ENCODE assay signal across 8 cellular contexts in the genomic region with DNA sequence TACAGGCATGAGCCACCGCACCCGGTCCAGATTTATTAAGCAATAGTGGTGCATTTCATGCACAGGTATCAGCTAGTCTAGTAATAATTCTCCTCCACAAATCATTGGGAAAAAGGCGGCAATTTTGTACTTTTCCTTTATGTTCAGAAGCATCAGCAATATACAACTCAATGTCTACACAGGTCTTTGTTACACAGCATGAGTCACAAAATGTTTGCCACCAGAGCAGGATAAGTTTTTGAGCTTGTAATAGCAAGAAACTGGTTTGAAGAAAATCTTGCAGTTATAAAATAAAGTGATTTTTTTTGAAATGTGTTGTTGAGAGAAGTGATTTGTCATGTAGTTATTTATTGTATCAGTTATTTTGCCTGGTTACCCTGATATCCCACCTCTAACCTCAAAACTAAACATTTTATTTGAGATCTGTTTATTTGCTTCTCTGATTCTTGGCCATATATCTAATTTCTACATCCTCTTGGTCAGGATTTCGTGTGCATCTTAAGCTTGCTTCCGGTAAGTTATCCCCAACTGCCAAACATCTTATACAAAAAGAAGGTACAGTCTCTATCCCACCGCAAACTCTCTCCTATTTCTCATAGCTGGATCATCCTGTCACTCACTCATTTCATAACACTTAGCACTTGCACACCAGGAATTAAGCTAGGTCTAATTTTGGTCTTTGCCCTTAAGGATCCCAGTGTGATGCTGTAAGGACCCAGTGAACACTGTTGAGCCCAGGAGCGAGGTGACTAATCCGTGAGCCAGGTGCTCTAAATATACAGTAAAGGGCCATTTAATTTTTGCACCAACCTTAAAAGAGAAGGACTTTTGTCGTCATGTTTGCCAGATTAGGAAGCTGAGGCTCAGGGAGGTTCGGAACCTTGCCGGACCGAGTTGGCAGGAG. TPM values are rescaled to one million over a fixed set of nuclear protein-coding genes. Genes with fewer than 3 reads are reported as not detected.
DNase-seq lines count a peak whose midpoint lies in the region; ATAC-seq and TF ChIP-seq lines count a peak whose summit lies in the region.

No MANE protein-coding gene starts in this region.

- H3K4me3 ChIP-seq in RWPE2 (ENCODE audit: severe bottlenecking) (peak overlapping the region; percentile 32), fibroblast of the aortic adventitia (ENCODE audit: low read depth, low read length) (peak overlapping the region; percentile 69), smooth muscle cell (peak overlapping the region; percentile 44)

- no peaks in the 10 kb centered on the region for H3F3A ChIP-seq in smooth muscle cell (ENCODE audit: low read depth)

- H4K20me1 ChIP-seq in smooth muscle cell (ENCODE audit: low read depth): no peaks in the 10 kb centered on the region

- ATAC-seq in activated CD8-positive, alpha-beta memory T cell treated with anti-CD3 and anti-CD28 coated beads, Interleukin-2, amount 10 ng/mL, durations not matched to agents 7 days and 5 days: no peak
- peak; percentile 23; the same call in 2 of the 3 replicates for ATAC-seq in RWPE2 (ENCODE audit: low read depth)
- no peak for ATAC-seq in HG03520 (IDR thresholded peaks at IDR 0.05; ENCODE audit: unreplicated experiment)

- peak overlapping the region; percentile 87 for H3K27ac Mint-ChIP-seq in activated CD8-positive, alpha-beta memory T cell treated with anti-CD3 and anti-CD28 coated beads, Interleukin-2, amount 10 ng/mL, durations not matched to agents 7 days and 5 days

- H3K9ac ChIP-seq in smooth muscle cell (ENCODE audit: low read depth): no peak overlapping the region

- no peak for TF ChIP-seq CTCF in RWPE2 (IDR thresholded peaks at IDR 0.05; ENCODE audit: poor library complexity, severe bottlenecking)
- TF ChIP-seq CTCF in fibroblast of the aortic adventitia (IDR thresholded peaks at IDR 0.05; ENCODE audit: insufficient read depth, low read length): no peak
- no peak for TF ChIP-seq CTCF in smooth muscle cell (IDR thresholded peaks at IDR 0.05; ENCODE audit: borderline replicate concordance, insufficient read depth, poor library complexity, severe bottlenecking)

- peak overlapping the region; percentile 87 for H3K4me3 Mint-ChIP-seq in activated CD8-positive, alpha-beta memory T cell treated with anti-CD3 and anti-CD28 coated beads, Interleukin-2, amount 10 ng/mL, durations not matched to agents 7 days and 5 days

- no peaks in the 10 kb centered on the region for H3K27me3 Mint-ChIP-seq in activated CD8-positive, alpha-beta memory T cell treated with anti-CD3 and anti-CD28 coated beads, Interleukin-2, amount 10 ng/mL, durations not matched to agents 7 days and 5 days

- H3K27me3 ChIP-seq in RWPE2 (ENCODE audit: insufficient read depth, poor library complexity, severe bottlenecking) (peaks cover 49% of the 10 kb centered on the region), smooth muscle cell (ENCODE audit: low read depth) (peaks cover 65% of the 10 kb centered on the region)

- H3K36me3 ChIP-seq in RWPE2 (ENCODE audit: low read depth) (no peaks in the 10 kb centered on the region), smooth muscle cell (ENCODE audit: low read depth) (no peaks in the 10 kb centered on the region)

- no peak for DNase-seq in activated CD8-positive, alpha-beta memory T cell treated with anti-CD3 and anti-CD28 coated beads, Interleukin-2, amount 10 ng/mL, durations not matched to agents 7 days and 5 days
- DNase-seq in activated CD8-positive, alpha-beta memory T cell treated with anti-CD3 and anti-CD28 coated beads, Interleukin-2, amount 50 U/mL, for 4 hours: no peak
- DNase-seq in RWPE2 (ENCODE audit: low spot score) (no peak), fibroblast of the aortic adventitia (ENCODE audit: low read depth) (no peak), smooth muscle cell (lab: John Stamatoyannopoulos, UW; ENCODE audit: unreplicated experiment) (no peak), hypothalamus (lab: John Stamatoyannopoulos, UW) (no peak), GOT3 (lab: John Stamatoyannopoulos, UW) (no peak)

- peak overlapping the region; percentile 92 for H3K4me2 ChIP-seq in smooth muscle cell

- peak overlapping the region; percentile 53 for H2AFZ ChIP-seq in smooth muscle cell (ENCODE audit: low read depth)

- H3K79me2 ChIP-seq in smooth muscle cell (ENCODE audit: low read depth): no peaks in the 10 kb centered on the region

- 46% methylated on average over 12 of the region's 12 CpGs for WGBS in smooth muscle cell (ENCODE audit: low lambda C conversion rate)

- peaks cover 18% of the 10 kb centered on the region for H3K36me3 Mint-ChIP-seq in activated CD8-positive, alpha-beta memory T cell treated with anti-CD3 and anti-CD28 coated beads, Interleukin-2, amount 10 ng/mL, durations not matched to agents 7 days and 5 days

- no peaks in the 10 kb centered on the region for H3K9me3 Mint-ChIP-seq in activated CD8-positive, alpha-beta memory T cell treated with anti-CD3 and anti-CD28 coated beads, Interleukin-2, amount 10 ng/mL, durations not matched to agents 7 days and 5 days (ENCODE audit: low read depth)

- H3K9me3 ChIP-seq in RWPE2 (ENCODE audit: severe bottlenecking): no peaks in the 10 kb centered on the region
- no peaks in the 10 kb centered on the region for H3K9me3 ChIP-seq in smooth muscle cell (replicated peaks; ENCODE audit: low read depth)

- peaks cover 71% of the 10 kb centered on the region for H3K4me1 Mint-ChIP-seq in activated CD8-positive, alpha-beta memory T cell treated with anti-CD3 and anti-CD28 coated beads, Interleukin-2, amount 10 ng/mL, durations not matched to agents 7 days and 5 days

- H3K27ac ChIP-seq in RWPE2 (ENCODE audit: poor library complexity, severe bottlenecking) (no peak overlapping the region), smooth muscle cell (ENCODE audit: low read depth) (no peak overlapping the region)

- H3K4me1 ChIP-seq in RWPE2 (ENCODE audit: insufficient read depth, poor library complexity, severe bottlenecking): peaks cover 4% of the 10 kb centered on the region
- H3K4me1 ChIP-seq in smooth muscle cell (ENCODE audit: low read depth): peaks cover 12% of the 10 kb centered on the region

- CTCF ChIA-PET in activated CD8-positive, alpha-beta memory T cell treated with anti-CD3 and anti-CD28 coated beads, Interleukin-2, amount 10 ng/mL, durations not matched to agents 7 days and 5 days (lab: Charles Lee): interaction anchor here (1.0 to 4.5 kb wide), 12 partner anchors 10 to 189 kb away, joined by 3 to 35 read pairs (median 6); a partner anchor contains a TSS

RNA-seq across cellular contexts. Expression of a gene that starts 4.5 kb away (rescaled TPM):
- 10 to 100 TPM; 53.2 to 56.9 TPM for total RNA-seq in activated CD8-positive, alpha-beta memory T cell treated with anti-CD3 and anti-CD28 coated beads, Interleukin-2, amount 10 ng/mL, durations not matched to agents 7 days and 5 days
- 2.5 and 3.4 TPM in 2 replicates for total RNA-seq in fibroblast of the aortic adventitia (ENCODE audit: low replicate concordance)
- 3.3 and 3.5 TPM in 2 replicates for total RNA-seq in smooth muscle cell
- 4.3 and 6.0 TPM in 2 replicates for polyA plus RNA-seq in smooth muscle cell

RNA-seq across cellular contexts. Expression of a gene that starts 15.0 kb away (rescaled TPM):
- total RNA-seq in activated CD8-positive, alpha-beta memory T cell treated with anti-CD3 and anti-CD28 coated beads, Interleukin-2, amount 10 ng/mL, durations not matched to agents 7 days and 5 days: 100 to 1,000 TPM; 115 to 117 TPM
- total RNA-seq in fibroblast of the aortic adventitia (ENCODE audit: low replicate concordance): 0.57 and 18.7 TPM in 2 replicates
- total RNA-seq in smooth muscle cell: 4.5 and 6.2 TPM in 2 replicates
- 4.8 and 6.0 TPM in 2 replicates for polyA plus RNA-seq in smooth muscle cell

RNA-seq across cellular contexts. Expression of a gene that starts 15.2 kb away (rescaled TPM):
- 100 to 1,000 TPM; 170 to 182 TPM for total RNA-seq in activated CD8-positive, alpha-beta memory T cell treated with anti-CD3 and anti-CD28 coated beads, Interleukin-2, amount 10 ng/mL, durations not matched to agents 7 days and 5 days
- 28.0 and 39.3 TPM in 2 replicates for total RNA-seq in fibroblast of the aortic adventitia (ENCODE audit: low replicate concordance)
- total RNA-seq in smooth muscle cell: 49.1 and 49.5 TPM in 2 replicates
- polyA plus RNA-seq in smooth muscle cell: 54.1 and 57.6 TPM in 2 replicates

RNA-seq across cellular contexts. Expression of a gene that starts 54.6 kb away (rescaled TPM):
- 10 to 100 TPM; 67.0 to 76.8 TPM for total RNA-seq in activated CD8-positive, alpha-beta memory T cell treated with anti-CD3 and anti-CD28 coated beads, Interleukin-2, amount 10 ng/mL, durations not matched to agents 7 days and 5 days
- 71.8 and 183 TPM in 2 replicates for total RNA-seq in fibroblast of the aortic adventitia (ENCODE audit: low replicate concordance)
- total RNA-seq in smooth muscle cell: 48.6 and 59.8 TPM in 2 replicates
- 56.2 and 56.4 TPM in 2 replicates for polyA plus RNA-seq in smooth muscle cell

RNA-seq across cellular contexts. Expression of a gene that starts 54.8 kb away (rescaled TPM):
- 10 to 100 TPM; 32.7 to 36.9 TPM for total RNA-seq in activated CD8-positive, alpha-beta memory T cell treated with anti-CD3 and anti-CD28 coated beads, Interleukin-2, amount 10 ng/mL, durations not matched to agents 7 days and 5 days
- total RNA-seq in fibroblast of the aortic adventitia (ENCODE audit: low replicate concordance): 18.6 and 31.6 TPM in 2 replicates
- 18.7 and 21.9 TPM in 2 replicates for total RNA-seq in smooth muscle cell
- polyA plus RNA-seq in smooth muscle cell: 20.5 and 31.8 TPM in 2 replicates

Comparison
In these comparisons a context has a peak if more than half of its experiments do, and no peak if none do; other contexts are left out.
1. RNA of a gene that starts 4.5 kb away (total RNA-seq): 53.2 to 56.9 TPM in activated CD8-positive, alpha-beta memory T cell treated with anti-CD3 and anti-CD28 coated beads, Interleukin-2, amount 10 ng/mL, durations not matched to agents 7 days and 5 days; 3.3 to 3.5 TPM in smooth muscle cell and 2.5 to 3.4 TPM in fibroblast of the aortic adventitia; every median in the first group is over 10 times any median in the second.
2. Peak in every context shown above with its lines, with median percentiles within 50 percentile points of each other: H3K4me3 ChIP-seq.